Comparison of ENCODE assay signal across 26 cellular contexts in the genomic region with DNA sequence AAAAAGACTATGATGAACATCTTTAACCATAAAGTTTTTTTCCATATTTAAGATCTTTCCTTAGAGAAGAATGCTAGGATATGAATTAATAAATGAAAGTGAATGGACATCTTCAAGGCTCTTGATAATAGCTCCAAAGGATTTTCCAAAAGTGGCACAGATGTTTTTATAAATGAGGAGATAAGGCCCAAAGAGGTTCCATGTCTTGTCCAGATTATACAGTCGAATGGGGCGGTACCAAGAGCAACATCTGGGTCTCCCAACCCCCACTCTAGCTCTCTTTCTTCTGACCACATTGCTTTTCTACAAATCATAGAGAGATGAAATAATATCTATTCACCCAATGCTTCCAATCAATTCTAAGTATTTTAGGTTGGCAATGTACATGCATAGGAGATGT.
"Had no signal": no experiment of that assay in that cellular context is flagged by ENCODE, and none has a peak within 500 bp of the region (broad histone marks: within the 10 kb centered on the region; RNA-seq: fewer than 3 reads in every experiment).

No MANE protein-coding gene starts in this region.

- FAIRE-seq: urothelium cell line had no signal

- H3K36me3 ChIP-seq: stomach, thoracic aorta, thyroid gland, transverse colon, upper lobe of right lung, uterus, vagina had no signal

- DNase-seq: stimulated activated CD4-positive, alpha-beta T cell treated with anti-CD3 and anti-CD28 coated beads, Interleukin-2, amount 100 ng/mL, for 48 hours; stimulated activated CD4-positive, alpha-beta T cell treated with anti-CD3 and anti-CD28 coated beads, Interleukin-4, amount 100 ng/mL, for 1 hour; stimulated activated CD4-positive, alpha-beta T cell treated with anti-CD3 and anti-CD28 coated beads, Interleukin-4, amount 100 ng/mL, for 24 hours; stimulated activated CD4-positive, alpha-beta T cell treated with anti-CD3 and anti-CD28 coated beads, Interleukin-4, amount 100 ng/mL, for 4 hours; stimulated activated CD8-positive, alpha-beta memory T cell treated with anti-CD3 and anti-CD28 coated beads, Interleukin-4, amount 100 ng/mL, for 48 hours; stimulated activated naive B cell treated with anti-CD40 and anti-IgM and Interleukin-4, amounts not matched to agents 10 μg/mL and 1 μg/mL and 100 μg/mL, for 72 hours; stimulated activated naive CD4-positive, alpha-beta T cell; stimulated activated naive CD4-positive, alpha-beta T cell treated with Interleukin-2 at 50 U/mL for 16 hours; stimulated activated naive CD8-positive, alpha-beta T cell treated with anti-CD3 and anti-CD28 coated beads, Interleukin-15, amount 100 ng/mL, for 72 hours; stimulated activated naive CD8-positive, alpha-beta T cell treated with anti-CD3 and anti-CD28 coated beads, Interleukin-15, Interleukin-2, amounts not matched to agents 100 U/mL and 50 U/mL, for 24 hours; stomach; substantia nigra; testis; thyroid gland; tibial artery; transverse colon; upper lobe of left lung; upper lobe of right lung; uterus had no signal

- ATAC-seq: stimulated activated effector memory CD8-positive, alpha-beta T cell treated with anti-CD3 and anti-CD28 coated beads, Interleukin-12 subunit alpha, Interleukin-12 subunit beta, amount 100 ng/mL, for 72 hours; stimulated activated memory B cell treated with anti-CD40 and anti-IgM and Interleukin-4, amounts not matched to agents 10 μg/mL and 1 μg/mL and 100 μg/mL, for 72 hours; stimulated activated naive B cell treated with anti-CD40 and anti-IgM and Interleukin-4, amounts not matched to agents 10 μg/mL and 1 μg/mL and 100 μg/mL, for 72 hours; stimulated activated naive CD8-positive, alpha-beta T cell treated with anti-CD3 and anti-CD28 coated beads, Interleukin-15, amount 100 ng/mL, for 72 hours; stimulated activated naive CD8-positive, alpha-beta T cell treated with anti-CD3 and anti-CD28 coated beads, Interleukin-15, Interleukin-2, amounts not matched to agents 100 U/mL and 50 U/mL, for 24 hours; upper lobe of right lung had no signal

- H3K9me3 ChIP-seq: stomach, suprapubic skin, testis, thoracic aorta, thyroid gland, tibial artery, tibial nerve, transverse colon, upper lobe of left lung, upper lobe of right lung, uterus, vagina had no signal

- H3K27me3 ChIP-seq: stomach, suprapubic skin, testis, thyroid gland, tibial artery, tibial nerve, transverse colon, upper lobe of left lung, upper lobe of right lung, uterus, vagina had no signal

- H3K4me1 ChIP-seq: stomach, suprapubic skin, testis, thyroid gland, tibial artery, tibial nerve, transverse colon, upper lobe of left lung, upper lobe of right lung, uterus had no signal

- H3K27ac ChIP-seq: stomach, suprapubic skin, testis, thoracic aorta, thyroid gland, tibial artery, tibial nerve, transverse colon, upper lobe of left lung, upper lobe of right lung, uterus, vagina had no signal

- H3K4me3 ChIP-seq: stomach, suprapubic skin, testis, thoracic aorta, thyroid gland, tibial artery, tibial nerve, transverse colon, upper lobe of left lung, upper lobe of right lung, uterus, vagina had no signal
